11 cellular contexts compared by ENCODE assay signal in the genomic region with DNA sequence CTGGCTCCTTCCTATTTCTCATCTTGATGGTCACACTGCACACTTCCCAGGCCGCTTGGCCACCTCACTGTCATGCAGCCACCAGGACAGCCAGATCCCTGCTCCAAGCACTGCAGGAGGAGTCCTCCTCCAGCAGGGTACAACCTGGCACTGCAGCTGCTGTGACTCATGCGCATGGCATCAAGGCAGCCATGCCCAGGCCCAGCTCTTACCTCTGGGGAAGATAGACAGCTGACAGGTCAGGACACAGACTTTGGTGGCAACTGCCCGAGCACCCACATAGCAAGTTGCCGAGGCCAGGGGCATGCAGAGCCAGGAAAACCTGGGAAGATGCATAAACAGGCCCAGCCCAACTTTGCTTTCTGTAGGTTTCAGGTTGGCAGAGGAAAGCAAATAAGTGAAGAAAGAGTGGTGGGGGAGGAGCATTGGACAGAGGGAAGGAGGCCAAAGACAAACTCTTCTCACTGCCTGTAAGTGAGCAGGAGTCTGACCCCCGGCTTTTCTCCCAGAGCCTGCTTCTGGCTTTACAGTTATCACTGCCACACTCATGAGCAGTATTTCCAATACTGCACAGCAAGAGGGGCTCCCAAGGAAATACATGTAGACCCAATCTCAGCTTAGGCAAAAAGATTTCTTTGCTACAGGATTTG. TPM values are rescaled to one million over a fixed set of nuclear protein-coding genes. Genes with fewer than 3 reads are reported as not detected.
A peak's percentile ranks its signal among the peaks of the same experiment; 100 is the strongest.
DNase-seq lines count a peak whose midpoint lies in the region; ATAC-seq and TF ChIP-seq lines count a peak whose summit lies in the region.
"Had no signal": no experiment of that assay in that cellular context is flagged by ENCODE, and none has a peak within 500 bp of the region (broad histone marks: within the 10 kb centered on the region; RNA-seq: fewer than 3 reads in every experiment).

No MANE protein-coding gene starts in this region.

- H3K4me1 ChIP-seq in right lobe of liver (peaks cover 0 to 32% (median 6%) of the 10 kb centered on the region in 4 donors), upper lobe of left lung (peaks cover 0 to 21% (median 4%) of the 10 kb centered on the region in 4 donors)

- no peaks in the 10 kb centered on the region for H3K27me3 ChIP-seq in right lobe of liver
- no peaks in the 10 kb centered on the region for H3K27me3 ChIP-seq in upper lobe of left lung

- ATAC-seq in right lobe of liver, result peak; percentile 82 to 87 (median 84)
- ATAC-seq in upper lobe of left lung (ENCODE audit: low FRiP score in 2 of 2), result peak; percentile 19 to 69
- ATAC-seq: GM23338 had no signal

- H3K4me3 Mint-ChIP-seq in endothelial cell (ENCODE audit: unreplicated experiment), result no peak overlapping the region
- H3K4me3 Mint-ChIP-seq: GM23338 had no signal

- no peak for DNase-seq in LNCaP clone FGC (ENCODE audit: low read depth)
- DNase-seq in coronary artery (ENCODE audit: low spot score), result no peak
- peak; percentile 64 to 78 (median 77) for DNase-seq in right lobe of liver
- peak; percentile 20 to 72 for DNase-seq in upper lobe of left lung
- no peak for DNase-seq in dermis blood vessel endothelial cell
- DNase-seq in mesenteric fat pad (ENCODE audit: low spot score), result no peak
- no peak for DNase-seq in endothelial cell (ENCODE audit: low spot score)
- DNase-seq in NCI-H1694 treated with DMSO at 0.1 percent for 48 hours (lab: John Stamatoyannopoulos, UW), result no peak
- DNase-seq: NCI-H69, T-helper 1 cell had no signal

- H3K4me3 ChIP-seq in LNCaP clone FGC (ENCODE audit: low read depth, low read length) (peak overlapping the region; percentile 17), coronary artery (peak overlapping the region; percentile 14), right lobe of liver (no peak overlapping the region), upper lobe of left lung (no peak overlapping the region)
- H3K4me3 ChIP-seq: GM23338 had no signal

- no peaks in the 10 kb centered on the region for H3K36me3 Mint-ChIP-seq in endothelial cell (ENCODE audit: low read depth, unreplicated experiment)

- peak; percentile 16 for TF ChIP-seq POLR2A in right lobe of liver (IDR thresholded peaks at IDR 0.05)
- no peak for TF ChIP-seq POLR2A in upper lobe of left lung (IDR thresholded peaks at IDR 0.05)

- H3K9me3 Mint-ChIP-seq in endothelial cell (ENCODE audit: unreplicated experiment), result no peaks in the 10 kb centered on the region
- H3K9me3 Mint-ChIP-seq: GM23338 had no signal

- H3K27ac ChIP-seq in coronary artery, result peak overlapping the region; percentile 56 to 64
- peak overlapping the region in 1 of 3 donors; percentile 50 for H3K27ac ChIP-seq in right lobe of liver
- H3K27ac ChIP-seq in upper lobe of left lung, result peak overlapping the region in 1 of 4 donors; percentile 30

- intact Hi-C loops in right lobe of liver (cut with DNase I), result no loop called here

- H3K27me3 Mint-ChIP-seq in endothelial cell (ENCODE audit: unreplicated experiment), result peaks cover 1% of the 10 kb centered on the region

- TF ChIP-seq EP300 in upper lobe of left lung (IDR thresholded peaks at IDR 0.05), result no peak

- WGBS in right lobe of liver (ENCODE audit: insufficient coverage, low coverage, low lambda C conversion rate, missing lambda C conversion rate), result 10% methylated on average over 4 of the region's 5 CpGs
- whole genome bisulfite sequencing in upper lobe of left lung, 2 donors, result 52 to 60% methylated on average over 5 of the region's 5 CpGs

- TF ChIP-seq CTCF in LNCaP clone FGC (IDR thresholded peaks at IDR 0.05; ENCODE audit: control insufficient read depth, extremely low read depth, insufficient read depth), result no peak
- no peak for TF ChIP-seq CTCF in coronary artery (IDR thresholded peaks at IDR 0.05)
- TF ChIP-seq CTCF in right lobe of liver (IDR thresholded peaks at IDR 0.05), result peak in 2 of 4 donors; percentile 11 to 36
- TF ChIP-seq CTCF in upper lobe of left lung (IDR thresholded peaks at IDR 0.05), result peak in 2 of 6 experiments; percentile 8 to 9
- TF ChIP-seq CTCF in endothelial cell (IDR thresholded peaks at IDR 0.05; ENCODE audit: unreplicated experiment), result no peak

- H3K36me3 ChIP-seq in right lobe of liver, result no peaks in the 10 kb centered on the region
- H3K36me3 ChIP-seq in upper lobe of left lung, result no peaks in the 10 kb centered on the region

- H3K4me1 Mint-ChIP-seq in endothelial cell (ENCODE audit: unreplicated experiment), result no peaks in the 10 kb centered on the region
- H3K4me1 Mint-ChIP-seq: GM23338 had no signal

- H3K27ac Mint-ChIP-seq in endothelial cell (ENCODE audit: unreplicated experiment), result no peak overlapping the region
- H3K27ac Mint-ChIP-seq: GM23338 had no signal

- no peaks in the 10 kb centered on the region for H3K9me3 ChIP-seq in right lobe of liver
- peaks cover 0 to 3% (median 0%) of the 10 kb centered on the region in 4 donors for H3K9me3 ChIP-seq in upper lobe of left lung

RNA-seq across cellular contexts. Expression of gene SLC22A3, which starts 38.8 kb away (rescaled TPM):
- total RNA-seq in right lobe of liver (10 to 100 TPM; 16.3 to 49.3 (median 32.0) TPM), upper lobe of left lung (10 to 100 TPM; 17.7 to 68.1 (median 44.8) TPM), dermis blood vessel endothelial cell (under 0.01 TPM in 1 of 2 replicates, not detected in the other), mesenteric fat pad (8.6 TPM), endothelial cell (ENCODE audit: unreplicated experiment) (0.18 TPM)

Comparison
In these comparisons a context has a peak if more than half of its experiments do, and no peak if none do; other contexts are left out.
1. DNase-seq: peak in right lobe of liver (3 of 3) and upper lobe of left lung (2 of 2); none in LNCaP clone FGC (single experiment), coronary artery (single experiment), dermis blood vessel endothelial cell (single experiment), mesenteric fat pad (single experiment), endothelial cell (single experiment) and NCI-H1694 treated with DMSO at 0.1 percent for 48 hours (single experiment).
2. H3K4me3 ChIP-seq: peak in LNCaP clone FGC (single experiment) and coronary artery (single experiment); none in right lobe of liver (0 of 3) and upper lobe of left lung (0 of 4).